In the genomic region with DNA sequence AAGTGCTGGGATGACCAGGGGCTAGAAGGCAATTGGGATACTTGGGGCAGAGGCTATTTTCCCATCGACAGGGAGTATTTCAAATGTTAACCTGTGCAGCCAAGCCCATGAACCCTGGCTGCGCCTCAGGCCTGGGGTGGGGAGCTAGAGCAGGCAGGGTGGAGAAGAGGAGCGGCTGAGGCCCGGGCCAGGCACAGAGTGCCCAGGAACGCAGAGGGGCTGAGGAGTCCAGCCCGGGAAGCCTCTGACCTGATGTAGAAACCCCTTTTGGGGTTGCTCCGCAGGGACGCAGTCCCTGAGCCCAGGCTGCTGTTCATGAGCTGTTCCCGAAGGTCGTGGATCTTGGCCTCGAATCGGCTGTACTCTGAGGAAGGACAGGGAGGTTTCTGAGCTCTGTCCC, we compare ENCODE assay signal across 25 cellular contexts. TPM values are rescaled to one million over a fixed set of nuclear protein-coding genes. Genes with fewer than 3 reads are reported as not detected.
A peak's percentile ranks its signal among the peaks of the same experiment; 100 is the strongest.
DNase-seq lines count a peak whose midpoint lies in the region; ATAC-seq and TF ChIP-seq lines count a peak whose summit lies in the region.
"Had no signal": no experiment of that assay in that cellular context is flagged by ENCODE, and none has a peak within 500 bp of the region (broad histone marks: within the 10 kb centered on the region; RNA-seq: fewer than 3 reads in every experiment).

No MANE protein-coding gene starts in this region.

- no peak overlapping the region for H2BK120ac ChIP-seq in H9 (ENCODE audit: low read depth, low read length, poor library complexity, severe bottlenecking)

- H3K4me2 ChIP-seq in H9 (ENCODE audit: insufficient read depth, insufficient read length, low read length), result no peak overlapping the region
- H3K4me2 ChIP-seq: BLaER1 had no signal

- H2BK5ac ChIP-seq in H9 (ENCODE audit: insufficient read length, low read length), result no peak overlapping the region

- no peak overlapping the region for H3K56ac ChIP-seq in H9 (ENCODE audit: insufficient read length, low read depth, low read length)

- H3T11ph ChIP-seq in H9 (ENCODE audit: low read length), result no peak overlapping the region

- no peak for TF ChIP-seq CTCF in H9 (conservative IDR thresholded peaks at IDR 0.05)
- no peak for TF ChIP-seq CTCF in WERI-Rb-1 (IDR thresholded peaks at IDR 0.05; ENCODE audit: low read depth, low read length)
- no peak for TF ChIP-seq CTCF in nephron progenitor cell (IDR thresholded peaks at IDR 0.05)
- no peak for TF ChIP-seq CTCF in omental fat pad (IDR thresholded peaks at IDR 0.05)

- H3K9me3 ChIP-seq in H9 (ENCODE audit: control insufficient read depth, low read depth, low read length) (no peaks in the 10 kb centered on the region), WERI-Rb-1 (ENCODE audit: severe bottlenecking) (no peaks in the 10 kb centered on the region)
- H3K9me3 ChIP-seq: BE2C, BLaER1 had no signal

- no peak overlapping the region for H4K91ac ChIP-seq in H9 (ENCODE audit: insufficient read length, low read depth, low read length)

- peaks cover 95% of the 10 kb centered on the region for H3K36me3 ChIP-seq in WERI-Rb-1
- H3K36me3 ChIP-seq: BE2C had no signal

- no peak overlapping the region for H3K14ac ChIP-seq in H9 (ENCODE audit: insufficient read depth, low read length)

- H2BK12ac ChIP-seq in H9 (ENCODE audit: insufficient read length, low read depth, low read length), result no peak overlapping the region

- H3K27ac Mint-ChIP-seq in H9 (peak overlapping the region in 1 of 3 experiments; percentile 59; a peak in 1 of 7 replicates), nephron progenitor cell (peak overlapping the region; percentile 59)
- H3K27ac Mint-ChIP-seq: CD14-positive monocyte; CD4-positive, alpha-beta memory T cell had no signal

- H2BK20ac ChIP-seq in H9 (ENCODE audit: low read depth, low read length, poor library complexity, severe bottlenecking), result no peak overlapping the region

- no peak overlapping the region for H2BK15ac ChIP-seq in H9 (ENCODE audit: low read depth, low read length)

- H3K4me3 Mint-ChIP-seq in H9 (no peak overlapping the region), nephron progenitor cell (no peak overlapping the region)
- H3K4me3 Mint-ChIP-seq: CD14-positive monocyte; CD4-positive, alpha-beta memory T cell; CD4-positive, CD25-positive, alpha-beta regulatory T cell; CD8-positive, alpha-beta memory T cell had no signal

- no peak overlapping the region for H3K18ac ChIP-seq in H9 (ENCODE audit: insufficient read length, low read depth, low read length)

- H3K23ac ChIP-seq in H9 (ENCODE audit: insufficient read length, low read depth, low read length), result no peak overlapping the region

- no CpG with 5 or more reads among the region's 12 CpGs for WGBS in H9 (ENCODE audit: extremely low coverage, insufficient read length, low lambda C conversion rate)

- H4K5ac ChIP-seq in H9 (ENCODE audit: insufficient read length, low read depth, low read length), result no peak overlapping the region

- H3K4me1 Mint-ChIP-seq in H9 (peaks cover 0 to 6% of the 10 kb centered on the region in 2 experiments; a peak in 1 of 4 replicates), nephron progenitor cell (peaks cover 10% of the 10 kb centered on the region)
- H3K4me1 Mint-ChIP-seq: CD14-positive monocyte; CD4-positive, alpha-beta memory T cell; CD8-positive, alpha-beta memory T cell had no signal

- H3K9me3 Mint-ChIP-seq in H9 (no peaks in the 10 kb centered on the region), nephron progenitor cell (no peaks in the 10 kb centered on the region)
- H3K9me3 Mint-ChIP-seq: CD14-positive monocyte; CD4-positive, alpha-beta memory T cell; CD4-positive, CD25-positive, alpha-beta regulatory T cell; CD8-positive, alpha-beta memory T cell had no signal

- peak; percentile 29 for ATAC-seq in omental fat pad (ENCODE audit: low FRiP score)
- ATAC-seq: GM12878 had no signal

- H3K27ac ChIP-seq in H9 (ENCODE audit: insufficient read length, low read depth, low read length) (no peak overlapping the region), WERI-Rb-1 (peak overlapping the region; percentile 28; the same call in 1 of the 2 replicates)
- H3K27ac ChIP-seq: BLaER1 had no signal

- no peaks in the 10 kb centered on the region for H3K79me1 ChIP-seq in H9 (ENCODE audit: insufficient read depth, low read depth, low read length, poor library complexity, severe bottlenecking)

- H3K27me3 ChIP-seq in H9 (ENCODE audit: insufficient read depth, low read length) (no peaks in the 10 kb centered on the region), WERI-Rb-1 (ENCODE audit: insufficient read depth, low read depth, severe bottlenecking) (no peaks in the 10 kb centered on the region)
- H3K27me3 ChIP-seq: BE2C, BLaER1 had no signal

- H4K20me1 ChIP-seq in H9 (ENCODE audit: control insufficient read depth, insufficient read depth, insufficient read length), result no peaks in the 10 kb centered on the region
- H4K20me1 ChIP-seq: BLaER1 had no signal

- H2AK5ac ChIP-seq in H9 (ENCODE audit: insufficient read length, low read length), result no peak overlapping the region

- DNase-seq in H9 (peak; percentile 15), WERI-Rb-1 (no peak), nephron progenitor cell (no peak), omental fat pad (ENCODE audit: low spot score) (no peak), NCI-H226 (no peak), SIG-M5 (lab: John Stamatoyannopoulos, UW) (no peak), islet precursor cell (no peak)
- DNase-seq: 8988T; ACHN; BE2C; C1 segment of cervical spinal cord; CD4-positive, CD25-positive, alpha-beta regulatory T cell; CD8-positive, alpha-beta memory T cell; COR-L47; DMS 273 treated with DMSO at 0.1 percent for 48 hours; DMS153; DMS53; DMS79; DND-41; EL; GDM1 had no signal

- no peak overlapping the region for H2AFZ ChIP-seq in H9 (ENCODE audit: low read length)

- peaks cover 42 to 75% (median 64%) of the 10 kb centered on the region in 3 experiments for H3K36me3 Mint-ChIP-seq in H9 (ENCODE audit: insufficient read depth in 1 of 3, low read depth in 3 of 3)
- H3K36me3 Mint-ChIP-seq in nephron progenitor cell (ENCODE audit: low read depth), result peaks cover 49% of the 10 kb centered on the region

- no peaks in the 10 kb centered on the region for H3K4me1 ChIP-seq in H9 (ENCODE audit: insufficient read depth, low read length)
- H3K4me1 ChIP-seq: BE2C had no signal

- H3K4me3 ChIP-seq in WERI-Rb-1 (ENCODE audit: low read depth, low read length), result no peak overlapping the region
- H3K4me3 ChIP-seq: BLaER1, GM12878 had no signal

- no peak overlapping the region for H3K9ac ChIP-seq in H9 (ENCODE audit: extremely low read depth, insufficient read length, low read length)

- H3K27me3 Mint-ChIP-seq in H9 (ENCODE audit: low read depth) (no peaks in the 10 kb centered on the region), nephron progenitor cell (ENCODE audit: low read depth, poor library complexity) (no peaks in the 10 kb centered on the region)
- H3K27me3 Mint-ChIP-seq: CD4-positive, alpha-beta memory T cell; CD4-positive, CD25-positive, alpha-beta regulatory T cell had no signal

- no peak overlapping the region for H4K8ac ChIP-seq in H9 (replicated peaks; ENCODE audit: insufficient read length, low read depth, low read length)

- H3K23me2 ChIP-seq in H9 (ENCODE audit: insufficient read length, low read depth, low read length, poor library complexity, severe bottlenecking), result no peaks in the 10 kb centered on the region

- H3K79me2 ChIP-seq in H9 (ENCODE audit: insufficient read depth, low read length), result no peaks in the 10 kb centered on the region

- H3K4ac ChIP-seq in H9 (ENCODE audit: low read depth, low read length), result no peak overlapping the region

RNA-seq across cellular contexts. Expression of a gene that starts 16.8 kb away (rescaled TPM):
- 5.2 and 5.9 TPM in 2 replicates for total RNA-seq in H9 (2021)
- total RNA-seq in omental fat pad, result 1 to 10 TPM in 3 of 4 donors, under 1 TPM in 1; 0.56 to 2.5 (median 1.4) TPM
- total RNA-seq: CD4-positive, alpha-beta memory T cell; CD4-positive, CD25-positive, alpha-beta regulatory T cell had no signal

RNA-seq across cellular contexts. Expression of a gene that starts 23.7 kb away (rescaled TPM):
- total RNA-seq in H9 (2021) (38.2 and 38.3 TPM in 2 replicates), omental fat pad (10 to 100 TPM in 3 of 4 donors, 1 to 10 TPM in 1; 8.7 to 12.5 (median 11.6) TPM)

RNA-seq across cellular contexts. Expression of a gene that starts 23.8 kb away (rescaled TPM):
- 272 and 283 TPM in 2 replicates for total RNA-seq in H9 (2021)
- total RNA-seq in omental fat pad, result 100 to 1,000 TPM; 677 to 996 (median 722) TPM

RNA-seq across cellular contexts. Expression of a gene that starts 38.3 kb away (rescaled TPM):
- 82.9 and 84.1 TPM in 2 replicates for total RNA-seq in H9 (2021)
- total RNA-seq in omental fat pad, result 10 to 100 TPM; 22.7 to 41.6 (median 23.6) TPM

RNA-seq across cellular contexts. Expression of a gene that starts 43.3 kb away (rescaled TPM):
- total RNA-seq in H9 (2021) (105 and 110 TPM in 2 replicates), omental fat pad (10 to 100 TPM; 22.1 to 43.8 (median 28.9) TPM)
